1 cellular context compared by ENCODE assay signal in the genomic region with DNA sequence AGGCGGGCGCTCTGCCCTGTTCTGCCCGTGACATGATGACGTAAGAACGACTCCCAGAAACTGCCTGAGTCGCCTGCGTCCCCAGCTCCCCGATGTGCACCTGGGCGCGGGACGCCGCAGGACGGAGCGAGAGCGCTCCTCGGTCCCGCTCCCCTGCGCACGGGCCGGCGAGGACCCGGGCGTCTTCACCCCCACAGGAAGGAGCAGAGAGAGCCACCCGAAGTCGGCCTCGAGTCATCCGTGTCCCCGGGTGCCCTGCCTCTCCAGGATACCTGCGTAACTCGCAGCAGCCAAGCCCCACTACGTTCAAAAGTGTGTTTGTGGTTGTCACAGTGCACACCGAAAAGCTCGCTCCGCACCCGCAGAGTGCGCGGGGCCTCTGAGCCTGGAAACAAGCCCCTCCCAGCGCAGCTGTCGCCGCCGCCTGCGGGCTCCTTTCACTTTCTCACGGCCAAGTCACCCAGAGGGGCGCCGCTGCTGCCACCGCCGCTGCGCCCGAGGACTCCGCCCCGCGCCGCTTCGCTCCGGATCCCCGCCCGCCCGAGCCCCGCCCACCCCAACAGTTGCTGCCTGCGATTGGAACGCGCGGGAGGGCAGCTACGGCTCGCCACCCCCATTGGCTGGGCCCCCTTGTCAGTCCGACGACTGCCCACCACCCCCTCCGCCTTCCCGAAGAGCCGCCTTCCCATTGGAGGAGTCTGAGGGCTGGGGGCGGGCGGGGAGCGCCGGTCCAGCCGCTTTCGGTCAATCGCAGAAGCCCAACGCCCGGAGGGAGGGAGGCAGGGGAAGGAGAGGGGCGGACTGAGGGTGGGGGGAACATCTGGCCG.
TF ChIP-seq lines count a peak whose summit lies in the region.

No MANE protein-coding gene starts in this region.

TF ChIP-seq in HepG2, 621 proteins besides CTCF, POLR2A, EP300 and RAD21 (continued from another document and continues in another):
- TF ChIP-seq PAXIP1 (CRISPR knock-in tag; conservative IDR thresholded peaks at IDR 0.05) (peak; percentile 46; the same call in 1 of the 2 replicates), JARID2 (CRISPR knock-in tag; IDR thresholded peaks at IDR 0.05; ENCODE audit: insufficient replicate concordance) (no peak), FOSL2 (CRISPR knock-in tag; IDR thresholded peaks at IDR 0.05) (peak; percentile 10; the same call in 1 of the 2 replicates), ZNF790 (CRISPR knock-in tag; IDR thresholded peaks at IDR 0.05; ENCODE audit: borderline replicate concordance) (peak; percentile 70; the same call in 1 of the 2 replicates), ZBTB2 (CRISPR knock-in tag; IDR thresholded peaks at IDR 0.05; ENCODE audit: low read depth) (peak; percentile 57; the same call in 1 of the 2 replicates), NFKBIZ (CRISPR knock-in tag; IDR thresholded peaks at IDR 0.05) (no peak), ZZZ3 (CRISPR knock-in tag; IDR thresholded peaks at IDR 0.05; ENCODE audit: borderline replicate concordance) (no peak), TERF1 (CRISPR knock-in tag; IDR thresholded peaks at IDR 0.05) (0 out of 2 replicates have a peak, but pooled peaks have one; percentile 48), E2F2 (CRISPR knock-in tag; IDR thresholded peaks at IDR 0.05; ENCODE audit: borderline replicate concordance) (no peak), ZBTB14 (CRISPR knock-in tag; IDR thresholded peaks at IDR 0.05) (no peak), JDP2 (CRISPR knock-in tag; IDR thresholded peaks at IDR 0.05; ENCODE audit: borderline replicate concordance) (no peak), ATRX (CRISPR knock-in tag; IDR thresholded peaks at IDR 0.05; ENCODE audit: borderline replicate concordance) (no peak; the same call in 1 of the 2 replicates), TMF1 (CRISPR knock-in tag; IDR thresholded peaks at IDR 0.05; ENCODE audit: low read depth) (peak; percentile 71; the same call in 1 of the 2 replicates), GABPA (IDR thresholded peaks at IDR 0.05; ENCODE audit: low read depth, low read length) (peak; percentile 45), GABPA (CRISPR knock-in tag; IDR thresholded peaks at IDR 0.05; ENCODE audit: low read depth) (no peak), PPARG (CRISPR knock-in tag; conservative IDR thresholded peaks at IDR 0.05) (no peak), NR2F6 (IDR thresholded peaks at IDR 0.05) (no peak), NR2F6 (CRISPR knock-in tag; IDR thresholded peaks at IDR 0.05) (no peak), TARDBP (CRISPR knock-in tag; IDR thresholded peaks at IDR 0.05) (peak; percentile 67; the same call in 1 of the 2 replicates), ATF4 (CRISPR knock-in tag; IDR thresholded peaks at IDR 0.05) (peak in 1 of 2 experiments; percentile 70; a peak in 2 of 4 replicates), KDM6A (CRISPR knock-in tag; IDR thresholded peaks at IDR 0.05; ENCODE audit: low read depth) (no peak), MAFG (CRISPR knock-in tag; IDR thresholded peaks at IDR 0.05) (no peak), HMGXB4 (CRISPR knock-in tag; IDR thresholded peaks at IDR 0.05; ENCODE audit: borderline replicate concordance in 1 of 2, low read depth in 1 of 2) (peak in 1 of 2 experiments; percentile 66; a peak in 3 of 4 replicates), MED8 (CRISPR knock-in tag; IDR thresholded peaks at IDR 0.05; ENCODE audit: insufficient replicate concordance) (no peak), THRA (CRISPR knock-in tag; IDR thresholded peaks at IDR 0.05; ENCODE audit: borderline replicate concordance) (peak; percentile 66), ZKSCAN1 (IDR thresholded peaks at IDR 0.05; ENCODE audit: low read length) (no peak), ZNF260 (CRISPR knock-in tag; IDR thresholded peaks at IDR 0.05; ENCODE audit: borderline replicate concordance, low read depth) (no peak), ZNF619 (CRISPR knock-in tag; IDR thresholded peaks at IDR 0.05) (no peak)
- TF ChIP-seq, protein P1, sequence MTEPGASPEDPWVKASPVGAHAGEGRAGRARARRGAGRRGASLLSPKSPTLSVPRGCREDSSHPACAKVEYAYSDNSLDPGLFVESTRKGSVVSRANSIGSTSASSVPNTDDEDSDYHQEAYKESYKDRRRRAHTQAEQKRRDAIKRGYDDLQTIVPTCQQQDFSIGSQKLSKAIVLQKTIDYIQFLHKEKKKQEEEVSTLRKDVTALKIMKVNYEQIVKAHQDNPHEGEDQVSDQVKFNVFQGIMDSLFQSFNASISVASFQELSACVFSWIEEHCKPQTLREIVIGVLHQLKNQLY (CRISPR knock-in tag; IDR thresholded peaks at IDR 0.05), result no peak
- TF ChIP-seq, protein P2, sequence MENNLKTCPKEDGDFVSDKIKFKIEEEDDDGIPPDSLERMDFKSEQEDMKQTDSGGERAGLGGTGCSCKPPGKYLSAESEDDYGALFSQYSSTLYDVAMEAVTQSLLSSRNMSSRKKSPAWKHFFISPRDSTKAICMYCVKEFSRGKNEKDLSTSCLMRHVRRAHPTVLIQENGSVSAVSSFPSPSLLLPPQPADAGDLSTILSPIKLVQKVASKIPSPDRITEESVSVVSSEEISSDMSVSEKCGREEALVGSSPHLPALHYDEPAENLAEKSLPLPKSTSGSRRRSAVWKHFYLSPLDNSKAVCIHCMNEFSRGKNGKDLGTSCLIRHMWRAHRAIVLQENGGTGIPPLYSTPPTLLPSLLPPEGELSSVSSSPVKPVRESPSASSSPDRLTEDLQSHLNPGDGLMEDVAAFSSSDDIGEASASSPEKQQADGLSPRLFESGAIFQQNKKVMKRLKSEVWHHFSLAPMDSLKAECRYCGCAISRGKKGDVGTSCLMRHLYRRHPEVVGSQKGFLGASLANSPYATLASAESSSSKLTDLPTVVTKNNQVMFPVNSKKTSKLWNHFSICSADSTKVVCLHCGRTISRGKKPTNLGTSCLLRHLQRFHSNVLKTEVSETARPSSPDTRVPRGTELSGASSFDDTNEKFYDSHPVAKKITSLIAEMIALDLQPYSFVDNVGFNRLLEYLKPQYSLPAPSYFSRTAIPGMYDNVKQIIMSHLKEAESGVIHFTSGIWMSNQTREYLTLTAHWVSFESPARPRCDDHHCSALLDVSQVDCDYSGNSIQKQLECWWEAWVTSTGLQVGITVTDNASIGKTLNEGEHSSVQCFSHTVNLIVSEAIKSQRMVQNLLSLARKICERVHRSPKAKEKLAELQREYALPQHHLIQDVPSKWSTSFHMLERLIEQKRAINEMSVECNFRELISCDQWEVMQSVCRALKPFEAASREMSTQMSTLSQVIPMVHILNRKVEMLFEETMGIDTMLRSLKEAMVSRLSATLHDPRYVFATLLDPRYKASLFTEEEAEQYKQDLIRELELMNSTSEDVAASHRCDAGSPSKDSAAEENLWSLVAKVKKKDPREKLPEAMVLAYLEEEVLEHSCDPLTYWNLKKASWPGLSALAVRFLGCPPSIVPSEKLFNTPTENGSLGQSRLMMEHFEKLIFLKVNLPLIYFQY (CRISPR knock-in tag; IDR thresholded peaks at IDR 0.05; ENCODE audit: borderline replicate concordance), result no peak
- TF ChIP-seq, protein P3, sequence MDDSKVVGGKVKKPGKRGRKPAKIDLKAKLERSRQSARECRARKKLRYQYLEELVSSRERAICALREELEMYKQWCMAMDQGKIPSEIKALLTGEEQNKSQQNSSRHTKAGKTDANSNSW (CRISPR knock-in tag; IDR thresholded peaks at IDR 0.05; ENCODE audit: borderline replicate concordance), result no peak
- TF ChIP-seq, protein P4, sequence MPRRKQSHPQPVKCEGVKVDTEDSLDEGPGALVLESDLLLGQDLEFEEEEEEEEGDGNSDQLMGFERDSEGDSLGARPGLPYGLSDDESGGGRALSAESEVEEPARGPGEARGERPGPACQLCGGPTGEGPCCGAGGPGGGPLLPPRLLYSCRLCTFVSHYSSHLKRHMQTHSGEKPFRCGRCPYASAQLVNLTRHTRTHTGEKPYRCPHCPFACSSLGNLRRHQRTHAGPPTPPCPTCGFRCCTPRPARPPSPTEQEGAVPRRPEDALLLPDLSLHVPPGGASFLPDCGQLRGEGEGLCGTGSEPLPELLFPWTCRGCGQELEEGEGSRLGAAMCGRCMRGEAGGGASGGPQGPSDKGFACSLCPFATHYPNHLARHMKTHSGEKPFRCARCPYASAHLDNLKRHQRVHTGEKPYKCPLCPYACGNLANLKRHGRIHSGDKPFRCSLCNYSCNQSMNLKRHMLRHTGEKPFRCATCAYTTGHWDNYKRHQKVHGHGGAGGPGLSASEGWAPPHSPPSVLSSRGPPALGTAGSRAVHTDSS (CRISPR knock-in tag; conservative IDR thresholded peaks at IDR 0.05), result no peak
